In genomic region chr13:54394908-54395307, GRCh38 we compare ENCODE assay signal across 7 cellular contexts.
"Had no signal": no experiment of that assay in that cellular context is flagged by ENCODE, and none has a peak within 500 bp of the region (broad histone marks: within the 10 kb centered on the region; RNA-seq: fewer than 3 reads in every experiment).

No MANE protein-coding gene starts in this region.

- H3K36me3 ChIP-seq: HAP-1 had no signal

- H2AFZ ChIP-seq: GM23248 had no signal

- H3K9ac ChIP-seq: GM23248 had no signal

- FAIRE-seq: HTR-8/SVneo had no signal

- DNase-seq: GM23248, GOT3, H7, IMR-90 had no signal

- H3K4me1 ChIP-seq: HAP-1 had no signal

- H3K9me3 ChIP-seq: HAP-1 had no signal

- H3K27ac ChIP-seq: GM23248 had no signal

- ATAC-seq: HCT116 had no signal

- H3K4me3 ChIP-seq: GM23248, HAP-1 had no signal
